ENCODE assay signal across 11 cellular contexts in genomic region chr1:34166191-34167090, GRCh38. TPM values are rescaled to one million over a fixed set of nuclear protein-coding genes. Genes with fewer than 3 reads are reported as not detected.
DNase-seq lines count a peak whose midpoint lies in the region; ATAC-seq lines count a peak whose summit lies in the region.
"Had no signal": no experiment of that assay in that cellular context is flagged by ENCODE, and none has a peak within 500 bp of the region (broad histone marks: within the 10 kb centered on the region; RNA-seq: fewer than 3 reads in every experiment).

No MANE protein-coding gene starts in this region.

- no peak overlapping the region for H3K27ac Mint-ChIP-seq in activated CD4-positive, alpha-beta T cell treated with anti-CD3 and anti-CD28 coated beads, Interleukin-2, amount 10 ng/mL, durations not matched to agents 7 days and 5 days
- H3K27ac Mint-ChIP-seq: naive B cell had no signal

- no peak for ATAC-seq in GM18867 (IDR thresholded peaks at IDR 0.05; ENCODE audit: unreplicated experiment)

- no peak overlapping the region for H3K4me3 Mint-ChIP-seq in activated CD4-positive, alpha-beta T cell treated with anti-CD3 and anti-CD28 coated beads, Interleukin-2, amount 10 ng/mL, durations not matched to agents 7 days and 5 days

- no peaks in the 10 kb centered on the region for H3K9me3 Mint-ChIP-seq in activated CD4-positive, alpha-beta T cell treated with anti-CD3 and anti-CD28 coated beads, Interleukin-2, amount 10 ng/mL, durations not matched to agents 7 days and 5 days

- DNase-seq in NCI-H748 (lab: John Stamatoyannopoulos, UW; ENCODE audit: unreplicated experiment): peak; percentile 20
- DNase-seq in NCI-H748 treated with DMSO at 0.1 percent for 48 hours (lab: John Stamatoyannopoulos, UW): no peak
- DNase-seq in astrocyte of the hippocampus (ENCODE audit: low read depth, low spot score): peak; percentile 50
- DNase-seq in islet precursor cell: peak; percentile 70
- DNase-seq in activated CD4-positive, alpha-beta T cell treated with anti-CD3 and anti-CD28 coated beads, Interleukin-2, amount 10 ng/mL, durations not matched to agents 7 days and 5 days: no peak
- no peak for DNase-seq in T-helper 9 cell
- DNase-seq: naive B cell, NCI-H1436 treated with DMSO at 0.1 percent for 48 hours had no signal

- H3K27me3 Mint-ChIP-seq in activated CD4-positive, alpha-beta T cell treated with anti-CD3 and anti-CD28 coated beads, Interleukin-2, amount 10 ng/mL, durations not matched to agents 7 days and 5 days: peaks cover 78% of the 10 kb centered on the region

- POLR2A ChIA-PET in activated CD4-positive, alpha-beta T cell treated with anti-CD3 and anti-CD28 coated beads, Interleukin-2, amount 10 ng/mL, durations not matched to agents 7 days and 5 days (lab: Charles Lee): no interaction called here

- H3K27ac ChIP-seq in temporal lobe (ENCODE audit: low read depth, low read length): peak overlapping the region; percentile 85

- CTCF ChIA-PET in activated CD4-positive, alpha-beta T cell treated with anti-CD3 and anti-CD28 coated beads, Interleukin-2, amount 10 ng/mL, durations not matched to agents 7 days and 5 days (lab: Charles Lee): no interaction called here

- peaks cover 5% of the 10 kb centered on the region for H3K36me3 Mint-ChIP-seq in activated CD4-positive, alpha-beta T cell treated with anti-CD3 and anti-CD28 coated beads, Interleukin-2, amount 10 ng/mL, durations not matched to agents 7 days and 5 days (ENCODE audit: low read depth)

- peaks cover 8% of the 10 kb centered on the region for H3K4me1 Mint-ChIP-seq in activated CD4-positive, alpha-beta T cell treated with anti-CD3 and anti-CD28 coated beads, Interleukin-2, amount 10 ng/mL, durations not matched to agents 7 days and 5 days

RNA-seq across cellular contexts. Expression of gene CSMD2, which starts 1.4 kb away (rescaled TPM):
- total RNA-seq in temporal lobe: 22.9 TPM
- not detected for total RNA-seq in activated CD4-positive, alpha-beta T cell treated with anti-CD3 and anti-CD28 coated beads, Interleukin-2, amount 10 ng/mL, durations not matched to agents 7 days and 5 days
- total RNA-seq: activated CD8-positive, alpha-beta memory T cell treated with anti-CD3 and anti-CD28 coated beads for 36 hours had no signal

RNA-seq across cellular contexts. Expression of gene C1orf94, which starts 10.3 kb away (rescaled TPM):
- 0.25 TPM for total RNA-seq in temporal lobe
- total RNA-seq in activated CD4-positive, alpha-beta T cell treated with anti-CD3 and anti-CD28 coated beads, Interleukin-2, amount 10 ng/mL, durations not matched to agents 7 days and 5 days: not detected
- total RNA-seq: activated CD8-positive, alpha-beta memory T cell treated with anti-CD3 and anti-CD28 coated beads for 36 hours had no signal

Comparison
In these comparisons a context has a peak if more than half of its experiments do, and no peak if none do; other contexts are left out.
1. DNase-seq: peak in NCI-H748 (single experiment), astrocyte of the hippocampus (single experiment) and islet precursor cell (single experiment); none in NCI-H748 treated with DMSO at 0.1 percent for 48 hours (single experiment), activated CD4-positive, alpha-beta T cell treated with anti-CD3 and anti-CD28 coated beads, Interleukin-2, amount 10 ng/mL, durations not matched to agents 7 days and 5 days (single experiment) and T-helper 9 cell (single experiment).
2. RNA of gene CSMD2, which starts 1.4 kb away (total RNA-seq): 22.9 TPM in temporal lobe (single experiment); not detected in activated CD4-positive, alpha-beta T cell treated with anti-CD3 and anti-CD28 coated beads, Interleukin-2, amount 10 ng/mL, durations not matched to agents 7 days and 5 days; every median in the first group is over 10 times any median in the second.